1 cellular context compared by ENCODE assay signal in genomic region chr1:182629674-182630073, GRCh38.
TF ChIP-seq lines count a peak whose summit lies in the region.

No MANE protein-coding gene starts in this region.

TF ChIP-seq in GM23338, 12 proteins besides CTCF, POLR2A, EP300 and RAD21 (continued from another document):
- TF ChIP-seq, protein P1, sequence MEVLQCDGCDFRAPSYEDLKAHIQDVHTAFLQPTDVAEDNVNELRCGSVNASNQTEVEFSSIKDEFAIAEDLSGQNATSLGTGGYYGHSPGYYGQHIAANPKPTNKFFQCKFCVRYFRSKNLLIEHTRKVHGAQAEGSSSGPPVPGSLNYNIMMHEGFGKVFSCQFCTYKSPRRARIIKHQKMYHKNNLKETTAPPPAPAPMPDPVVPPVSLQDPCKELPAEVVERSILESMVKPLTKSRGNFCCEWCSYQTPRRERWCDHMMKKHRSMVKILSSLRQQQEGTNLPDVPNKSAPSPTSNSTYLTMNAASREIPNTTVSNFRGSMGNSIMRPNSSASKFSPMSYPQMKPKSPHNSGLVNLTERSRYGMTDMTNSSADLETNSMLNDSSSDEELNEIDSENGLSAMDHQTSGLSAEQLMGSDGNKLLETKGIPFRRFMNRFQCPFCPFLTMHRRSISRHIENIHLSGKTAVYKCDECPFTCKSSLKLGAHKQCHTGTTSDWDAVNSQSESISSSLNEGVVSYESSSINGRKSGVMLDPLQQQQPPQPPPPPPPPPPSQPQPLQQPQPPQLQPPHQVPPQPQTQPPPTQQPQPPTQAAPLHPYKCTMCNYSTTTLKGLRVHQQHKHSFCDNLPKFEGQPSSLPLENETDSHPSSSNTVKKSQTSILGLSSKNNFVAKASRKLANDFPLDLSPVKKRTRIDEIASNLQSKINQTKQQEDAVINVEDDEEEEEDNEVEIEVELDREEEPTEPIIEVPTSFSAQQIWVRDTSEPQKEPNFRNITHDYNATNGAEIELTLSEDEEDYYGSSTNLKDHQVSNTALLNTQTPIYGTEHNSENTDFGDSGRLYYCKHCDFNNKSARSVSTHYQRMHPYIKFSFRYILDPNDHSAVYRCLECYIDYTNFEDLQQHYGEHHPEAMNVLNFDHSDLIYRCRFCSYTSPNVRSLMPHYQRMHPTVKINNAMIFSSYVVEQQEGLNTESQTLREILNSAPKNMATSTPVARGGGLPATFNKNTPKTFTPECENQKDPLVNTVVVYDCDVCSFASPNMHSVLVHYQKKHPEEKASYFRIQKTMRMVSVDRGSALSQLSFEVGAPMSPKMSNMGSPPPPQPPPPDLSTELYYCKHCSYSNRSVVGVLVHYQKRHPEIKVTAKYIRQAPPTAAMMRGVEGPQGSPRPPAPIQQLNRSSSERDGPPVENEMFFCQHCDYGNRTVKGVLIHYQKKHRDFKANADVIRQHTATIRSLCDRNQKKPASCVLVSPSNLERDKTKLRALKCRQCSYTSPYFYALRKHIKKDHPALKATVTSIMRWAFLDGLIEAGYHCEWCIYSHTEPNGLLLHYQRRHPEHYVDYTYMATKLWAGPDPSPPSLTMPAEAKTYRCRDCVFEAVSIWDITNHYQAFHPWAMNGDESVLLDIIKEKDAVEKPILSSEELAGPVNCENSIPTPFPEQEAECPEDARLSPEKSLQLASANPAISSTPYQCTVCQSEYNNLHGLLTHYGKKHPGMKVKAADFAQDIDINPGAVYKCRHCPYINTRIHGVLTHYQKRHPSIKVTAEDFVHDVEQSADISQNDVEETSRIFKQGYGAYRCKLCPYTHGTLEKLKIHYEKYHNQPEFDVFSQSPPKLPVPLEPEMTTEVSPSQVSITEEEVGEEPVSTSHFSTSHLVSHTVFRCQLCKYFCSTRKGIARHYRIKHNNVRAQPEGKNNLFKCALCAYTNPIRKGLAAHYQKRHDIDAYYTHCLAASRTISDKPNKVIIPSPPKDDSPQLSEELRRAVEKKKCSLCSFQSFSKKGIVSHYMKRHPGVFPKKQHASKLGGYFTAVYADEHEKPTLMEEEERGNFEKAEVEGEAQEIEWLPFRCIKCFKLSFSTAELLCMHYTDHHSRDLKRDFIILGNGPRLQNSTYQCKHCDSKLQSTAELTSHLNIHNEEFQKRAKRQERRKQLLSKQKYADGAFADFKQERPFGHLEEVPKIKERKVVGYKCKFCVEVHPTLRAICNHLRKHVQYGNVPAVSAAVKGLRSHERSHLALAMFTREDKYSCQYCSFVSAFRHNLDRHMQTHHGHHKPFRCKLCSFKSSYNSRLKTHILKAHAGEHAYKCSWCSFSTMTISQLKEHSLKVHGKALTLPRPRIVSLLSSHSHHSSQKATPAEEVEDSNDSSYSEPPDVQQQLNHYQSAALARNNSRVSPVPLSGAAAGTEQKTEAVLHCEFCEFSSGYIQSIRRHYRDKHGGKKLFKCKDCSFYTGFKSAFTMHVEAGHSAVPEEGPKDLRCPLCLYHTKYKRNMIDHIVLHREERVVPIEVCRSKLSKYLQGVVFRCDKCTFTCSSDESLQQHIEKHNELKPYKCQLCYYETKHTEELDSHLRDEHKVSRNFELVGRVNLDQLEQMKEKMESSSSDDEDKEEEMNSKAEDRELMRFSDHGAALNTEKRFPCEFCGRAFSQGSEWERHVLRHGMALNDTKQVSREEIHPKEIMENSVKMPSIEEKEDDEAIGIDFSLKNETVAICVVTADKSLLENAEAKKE (CRISPR knock-in tag; IDR thresholded peaks at IDR 0.05) = no peak
